Comparison of ENCODE assay signal across 21 cellular contexts in genomic region chr1:5399771-5400170, GRCh38.
"Had no signal": no experiment of that assay in that cellular context is flagged by ENCODE, and none has a peak within 500 bp of the region (broad histone marks: within the 10 kb centered on the region; RNA-seq: fewer than 3 reads in every experiment).

No MANE protein-coding gene starts in this region.

- H3K4me3 ChIP-seq: esophagus squamous epithelium, gastrocnemius medialis, heart right ventricle, left lung, lower lobe of right lung, mucosa of descending colon had no signal

- H3K36me3 ChIP-seq: esophagus squamous epithelium, gastrocnemius medialis, heart right ventricle, left lung, lower lobe of right lung had no signal

- H3K27ac ChIP-seq: epithelial cell of prostate, esophagus squamous epithelium, gastrocnemius medialis, heart right ventricle, left lung, lower lobe of right lung had no signal

- H3K9me3 ChIP-seq: esophagus squamous epithelium, lower lobe of right lung, mucosa of descending colon had no signal

- H3K4me1 ChIP-seq: esophagus squamous epithelium, gastrocnemius medialis, heart right ventricle, left lung, lower lobe of right lung had no signal

- DNase-seq: cortex of kidney; effector CD8-positive, alpha-beta T cell; effector memory CD8-positive, alpha-beta T cell; endodermal cell; erythroblast; esophagus squamous epithelium; foreskin fibroblast; foreskin melanocyte; gastrocnemius medialis; glutamatergic neuron; head of caudate nucleus; heart right ventricle; hippocampal formation; left cardiac atrium; left lung; left ventricle myocardium superior; lower lobe of right lung; mesenchymal stem cell; mucosa of descending colon; naive B cell had no signal

- H3K27me3 ChIP-seq: gastrocnemius medialis, left lung had no signal
